Comparison of ENCODE assay signal across 1 cellular context in genomic region chr6:155130161-155130853, GRCh38.
TF ChIP-seq lines count a peak whose summit lies in the region.

No MANE protein-coding gene starts in this region.

TF ChIP-seq in K562, 482 proteins besides CTCF, POLR2A, EP300 and RAD21 (continued from another document):
- TF ChIP-seq ZNF609 (CRISPR knock-in tag; IDR thresholded peaks at IDR 0.05; ENCODE audit: borderline replicate concordance) = no peak
- TF ChIP-seq UBTF (IDR thresholded peaks at IDR 0.05; ENCODE audit: borderline replicate concordance in 1 of 2, low read depth in 2 of 2, low read length in 2 of 2) = no peak
- TF ChIP-seq RERE (CRISPR knock-in tag; IDR thresholded peaks at IDR 0.05; ENCODE audit: borderline replicate concordance) = no peak
- TF ChIP-seq ZNF586 (CRISPR knock-in tag; conservative IDR thresholded peaks at IDR 0.05) = no peak
- TF ChIP-seq BCL6 (CRISPR knock-in tag; IDR thresholded peaks at IDR 0.05) = no peak
